In genomic region chr4:70722199-70722791, GRCh38 we compare ENCODE assay signal across 9 cellular contexts. TPM values are rescaled to one million over a fixed set of nuclear protein-coding genes. Genes with fewer than 3 reads are reported as not detected.
DNase-seq lines count a peak whose midpoint lies in the region; TF ChIP-seq lines count a peak whose summit lies in the region.
"Had no signal": no experiment of that assay in that cellular context is flagged by ENCODE, and none has a peak within 500 bp of the region (broad histone marks: within the 10 kb centered on the region; RNA-seq: fewer than 3 reads in every experiment).

No MANE protein-coding gene starts in this region.

- no peaks in the 10 kb centered on the region for H3K9me3 ChIP-seq in ovary

- no peaks in the 10 kb centered on the region for H3K27me3 ChIP-seq in ovary

- TF ChIP-seq POLR2A in erythroblast (IDR thresholded peaks at IDR 0.05; ENCODE audit: low read length) = no peak
- TF ChIP-seq POLR2A in ovary (IDR thresholded peaks at IDR 0.05) = no peak

- H3K36me3 ChIP-seq in ovary = no peaks in the 10 kb centered on the region

- H3K4me3 ChIP-seq in ovary = peak overlapping the region; percentile 49

- intact Hi-C loops in ovary (cut with DNase I) = no loop called here

- TF ChIP-seq CTCF in ovary (IDR thresholded peaks at IDR 0.05) (no peak), GM10266 (IDR thresholded peaks at IDR 0.05; ENCODE audit: control insufficient read depth, insufficient read depth, low read depth, missing control alignments) (no peak)

- DNase-seq in NCI-H524 (lab: John Stamatoyannopoulos, UW) (peak; percentile 15 to 40), NCI-H524 treated with DMSO at 0.1 percent for 48 hours (lab: John Stamatoyannopoulos, UW) (no peak), erythroblast (lab: John Stamatoyannopoulos, UW) (peak; percentile 20 to 23), ovary (peak; percentile 21 to 56 (median 46)), SW 1271 (lab: John Stamatoyannopoulos, UW) (no peak), iPS-NIHi11 (ENCODE audit: low spot score) (no peak), GM10266 (ENCODE audit: extremely low spot score) (no peak)
- DNase-seq in activated CD4-positive, alpha-beta T cell treated with anti-CD3 and anti-CD28 coated beads for 4 hours = peak; percentile 49 to 55

- H3K4me1 ChIP-seq in ovary (ENCODE audit: insufficient read depth) = peaks cover 7% of the 10 kb centered on the region

- TF ChIP-seq EP300 in ovary (IDR thresholded peaks at IDR 0.05) = no peak

- H3K27ac ChIP-seq in ovary = peak overlapping the region in 1 of 2 donors; percentile 66

- WGBS in ovary, 3 donors = 8 to 17% (median 10%) methylated on average over 7 of the region's 7 CpGs

RNA-seq across cellular contexts. Expression of gene RUFY3, which starts 0.5 kb away (rescaled TPM):
- total RNA-seq in ovary = 10 to 100 TPM; 52.8 to 84.0 (median 73.9) TPM
- polyA plus RNA-seq in ovary = 10 to 100 TPM; 35.2 to 52.5 TPM

RNA-seq across cellular contexts. Expression of gene UTP3, which starts 34.0 kb away (rescaled TPM):
- 10 to 100 TPM; 10.3 to 25.0 (median 21.5) TPM for total RNA-seq in ovary
- polyA plus RNA-seq in ovary = 10 to 100 TPM; 16.7 to 23.1 TPM

RNA-seq across cellular contexts. Expression of gene JCHAIN, which starts 56.0 kb away (rescaled TPM):
- total RNA-seq in ovary = 10 to 100 TPM in 1 of 7 donors, 1 to 10 TPM in 6; 1.4 to 27.7 (median 5.6) TPM
- polyA plus RNA-seq in ovary = 10 to 100 TPM in 1 of 2 donors, 1 to 10 TPM in 1; 8.9 to 93.0 TPM
- total RNA-seq: activated CD8-positive, alpha-beta memory T cell treated with anti-CD3 and anti-CD28 coated beads for 36 hours had no signal

Comparison
In these comparisons a context has a peak if more than half of its experiments do, and no peak if none do; other contexts are left out.
1. DNase-seq: peak in NCI-H524 (2 of 2), activated CD4-positive, alpha-beta T cell treated with anti-CD3 and anti-CD28 coated beads for 4 hours (2 of 2), erythroblast (2 of 2) and ovary (5 of 5); none in NCI-H524 treated with DMSO at 0.1 percent for 48 hours (single experiment), SW 1271 (0 of 2), iPS-NIHi11 (single experiment) and GM10266 (single experiment).